In the genomic region with DNA sequence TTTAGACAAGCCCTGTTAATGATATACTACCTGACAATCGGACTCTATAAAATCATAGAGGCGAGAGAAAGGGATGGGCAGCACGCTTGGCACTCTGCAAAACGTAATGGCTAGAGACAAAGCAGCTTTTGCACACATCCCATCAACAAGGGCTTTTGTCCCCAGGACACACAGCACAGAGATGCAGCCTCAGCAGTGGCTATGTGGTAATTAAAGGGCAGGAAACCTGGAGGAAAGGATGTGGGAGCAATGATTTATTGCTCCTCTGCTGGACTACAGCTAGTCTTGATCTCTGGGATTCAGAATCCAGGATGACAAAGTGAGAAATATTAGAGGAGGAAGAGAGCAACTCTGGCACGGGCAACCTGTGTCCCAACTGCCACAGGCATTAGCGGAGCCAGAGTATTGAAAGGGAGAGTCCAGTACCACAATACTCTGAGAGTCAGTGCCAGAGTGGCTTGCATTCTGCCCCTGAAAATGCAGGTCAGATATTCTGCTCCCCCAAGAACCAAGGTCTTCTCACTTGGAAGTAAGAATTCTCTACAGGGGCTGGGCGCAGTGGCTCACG, we compare ENCODE assay signal across 1 cellular context.
TF ChIP-seq lines count a peak whose summit lies in the region.

No MANE protein-coding gene starts in this region.

TF ChIP-seq in WTC11, 78 proteins besides CTCF, POLR2A, EP300 and RAD21 (continued from another document):
- TF ChIP-seq, protein P1, sequence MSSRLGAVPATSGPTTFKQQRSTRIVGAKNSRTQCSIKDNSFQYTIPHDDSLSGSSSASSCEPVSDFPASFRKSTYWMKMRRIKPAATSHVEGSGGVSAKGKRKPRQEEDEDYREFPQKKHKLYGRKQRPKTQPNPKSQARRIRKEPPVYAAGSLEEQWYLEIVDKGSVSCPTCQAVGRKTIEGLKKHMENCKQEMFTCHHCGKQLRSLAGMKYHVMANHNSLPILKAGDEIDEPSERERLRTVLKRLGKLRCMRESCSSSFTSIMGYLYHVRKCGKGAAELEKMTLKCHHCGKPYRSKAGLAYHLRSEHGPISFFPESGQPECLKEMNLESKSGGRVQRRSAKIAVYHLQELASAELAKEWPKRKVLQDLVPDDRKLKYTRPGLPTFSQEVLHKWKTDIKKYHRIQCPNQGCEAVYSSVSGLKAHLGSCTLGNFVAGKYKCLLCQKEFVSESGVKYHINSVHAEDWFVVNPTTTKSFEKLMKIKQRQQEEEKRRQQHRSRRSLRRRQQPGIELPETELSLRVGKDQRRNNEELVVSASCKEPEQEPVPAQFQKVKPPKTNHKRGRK (CRISPR knock-in tag; IDR thresholded peaks at IDR 0.05; ENCODE audit: borderline replicate concordance) = no peak
- TF ChIP-seq, protein P2, sequence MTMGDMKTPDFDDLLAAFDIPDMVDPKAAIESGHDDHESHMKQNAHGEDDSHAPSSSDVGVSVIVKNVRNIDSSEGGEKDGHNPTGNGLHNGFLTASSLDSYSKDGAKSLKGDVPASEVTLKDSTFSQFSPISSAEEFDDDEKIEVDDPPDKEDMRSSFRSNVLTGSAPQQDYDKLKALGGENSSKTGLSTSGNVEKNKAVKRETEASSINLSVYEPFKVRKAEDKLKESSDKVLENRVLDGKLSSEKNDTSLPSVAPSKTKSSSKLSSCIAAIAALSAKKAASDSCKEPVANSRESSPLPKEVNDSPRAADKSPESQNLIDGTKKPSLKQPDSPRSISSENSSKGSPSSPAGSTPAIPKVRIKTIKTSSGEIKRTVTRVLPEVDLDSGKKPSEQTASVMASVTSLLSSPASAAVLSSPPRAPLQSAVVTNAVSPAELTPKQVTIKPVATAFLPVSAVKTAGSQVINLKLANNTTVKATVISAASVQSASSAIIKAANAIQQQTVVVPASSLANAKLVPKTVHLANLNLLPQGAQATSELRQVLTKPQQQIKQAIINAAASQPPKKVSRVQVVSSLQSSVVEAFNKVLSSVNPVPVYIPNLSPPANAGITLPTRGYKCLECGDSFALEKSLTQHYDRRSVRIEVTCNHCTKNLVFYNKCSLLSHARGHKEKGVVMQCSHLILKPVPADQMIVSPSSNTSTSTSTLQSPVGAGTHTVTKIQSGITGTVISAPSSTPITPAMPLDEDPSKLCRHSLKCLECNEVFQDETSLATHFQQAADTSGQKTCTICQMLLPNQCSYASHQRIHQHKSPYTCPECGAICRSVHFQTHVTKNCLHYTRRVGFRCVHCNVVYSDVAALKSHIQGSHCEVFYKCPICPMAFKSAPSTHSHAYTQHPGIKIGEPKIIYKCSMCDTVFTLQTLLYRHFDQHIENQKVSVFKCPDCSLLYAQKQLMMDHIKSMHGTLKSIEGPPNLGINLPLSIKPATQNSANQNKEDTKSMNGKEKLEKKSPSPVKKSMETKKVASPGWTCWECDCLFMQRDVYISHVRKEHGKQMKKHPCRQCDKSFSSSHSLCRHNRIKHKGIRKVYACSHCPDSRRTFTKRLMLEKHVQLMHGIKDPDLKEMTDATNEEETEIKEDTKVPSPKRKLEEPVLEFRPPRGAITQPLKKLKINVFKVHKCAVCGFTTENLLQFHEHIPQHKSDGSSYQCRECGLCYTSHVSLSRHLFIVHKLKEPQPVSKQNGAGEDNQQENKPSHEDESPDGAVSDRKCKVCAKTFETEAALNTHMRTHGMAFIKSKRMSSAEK (CRISPR knock-in tag; IDR thresholded peaks at IDR 0.05; ENCODE audit: borderline replicate concordance) = no peak
- TF ChIP-seq TCF7 (CRISPR knock-in tag; IDR thresholded peaks at IDR 0.05; ENCODE audit: low read depth) (no peak), FOXJ3 (CRISPR knock-in tag; IDR thresholded peaks at IDR 0.05; ENCODE audit: borderline replicate concordance) (no peak), NR3C1 (CRISPR knock-in tag; conservative IDR thresholded peaks at IDR 0.05; ENCODE audit: low read depth) (no peak), NR1H2 (CRISPR knock-in tag; IDR thresholded peaks at IDR 0.05) (no peak), ZBTB21 (CRISPR knock-in tag; IDR thresholded peaks at IDR 0.05; ENCODE audit: borderline replicate concordance) (no peak)
- TF ChIP-seq, protein P3, sequence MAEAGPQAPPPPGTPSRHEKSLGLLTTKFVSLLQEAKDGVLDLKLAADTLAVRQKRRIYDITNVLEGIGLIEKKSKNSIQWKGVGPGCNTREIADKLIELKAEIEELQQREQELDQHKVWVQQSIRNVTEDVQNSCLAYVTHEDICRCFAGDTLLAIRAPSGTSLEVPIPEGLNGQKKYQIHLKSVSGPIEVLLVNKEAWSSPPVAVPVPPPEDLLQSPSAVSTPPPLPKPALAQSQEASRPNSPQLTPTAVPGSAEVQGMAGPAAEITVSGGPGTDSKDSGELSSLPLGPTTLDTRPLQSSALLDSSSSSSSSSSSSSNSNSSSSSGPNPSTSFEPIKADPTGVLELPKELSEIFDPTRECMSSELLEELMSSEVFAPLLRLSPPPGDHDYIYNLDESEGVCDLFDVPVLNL (CRISPR knock-in tag; IDR thresholded peaks at IDR 0.05; ENCODE audit: borderline replicate concordance, low read depth) = no peak
- TF ChIP-seq, protein P4, sequence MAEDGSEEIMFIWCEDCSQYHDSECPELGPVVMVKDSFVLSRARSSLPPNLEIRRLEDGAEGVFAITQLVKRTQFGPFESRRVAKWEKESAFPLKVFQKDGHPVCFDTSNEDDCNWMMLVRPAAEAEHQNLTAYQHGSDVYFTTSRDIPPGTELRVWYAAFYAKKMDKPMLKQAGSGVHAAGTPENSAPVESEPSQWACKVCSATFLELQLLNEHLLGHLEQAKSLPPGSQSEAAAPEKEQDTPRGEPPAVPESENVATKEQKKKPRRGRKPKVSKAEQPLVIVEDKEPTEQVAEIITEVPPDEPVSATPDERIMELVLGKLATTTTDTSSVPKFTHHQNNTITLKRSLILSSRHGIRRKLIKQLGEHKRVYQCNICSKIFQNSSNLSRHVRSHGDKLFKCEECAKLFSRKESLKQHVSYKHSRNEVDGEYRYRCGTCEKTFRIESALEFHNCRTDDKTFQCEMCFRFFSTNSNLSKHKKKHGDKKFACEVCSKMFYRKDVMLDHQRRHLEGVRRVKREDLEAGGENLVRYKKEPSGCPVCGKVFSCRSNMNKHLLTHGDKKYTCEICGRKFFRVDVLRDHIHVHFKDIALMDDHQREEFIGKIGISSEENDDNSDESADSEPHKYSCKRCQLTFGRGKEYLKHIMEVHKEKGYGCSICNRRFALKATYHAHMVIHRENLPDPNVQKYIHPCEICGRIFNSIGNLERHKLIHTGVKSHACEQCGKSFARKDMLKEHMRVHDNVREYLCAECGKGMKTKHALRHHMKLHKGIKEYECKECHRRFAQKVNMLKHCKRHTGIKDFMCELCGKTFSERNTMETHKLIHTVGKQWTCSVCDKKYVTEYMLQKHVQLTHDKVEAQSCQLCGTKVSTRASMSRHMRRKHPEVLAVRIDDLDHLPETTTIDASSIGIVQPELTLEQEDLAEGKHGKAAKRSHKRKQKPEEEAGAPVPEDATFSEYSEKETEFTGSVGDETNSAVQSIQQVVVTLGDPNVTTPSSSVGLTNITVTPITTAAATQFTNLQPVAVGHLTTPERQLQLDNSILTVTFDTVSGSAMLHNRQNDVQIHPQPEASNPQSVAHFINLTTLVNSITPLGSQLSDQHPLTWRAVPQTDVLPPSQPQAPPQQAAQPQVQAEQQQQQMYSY (CRISPR knock-in tag; IDR thresholded peaks at IDR 0.05) = no peak
